12 cellular contexts compared by ENCODE assay signal in genomic region chr9:8880031-8880430, GRCh38.
DNase-seq lines count a peak whose midpoint lies in the region; ATAC-seq and TF ChIP-seq lines count a peak whose summit lies in the region.
"Had no signal": no experiment of that assay in that cellular context is flagged by ENCODE, and none has a peak within 500 bp of the region (broad histone marks: within the 10 kb centered on the region; RNA-seq: fewer than 3 reads in every experiment).

No MANE protein-coding gene starts in this region.

- H3K4me3 ChIP-seq in LNCaP clone FGC (ENCODE audit: low read depth, low read length) (no peak overlapping the region), dorsolateral prefrontal cortex (no peak overlapping the region)

- H3K27ac ChIP-seq in dorsolateral prefrontal cortex, result peak overlapping the region in 30 of 59 donors; percentile 5 to 98 (median 87)

- ATAC-seq in GM21619 (IDR thresholded peaks at IDR 0.05; ENCODE audit: unreplicated experiment), result no peak
- no peak for ATAC-seq in GM19328 (IDR thresholded peaks at IDR 0.05; ENCODE audit: unreplicated experiment)
- ATAC-seq in GM21423 (IDR thresholded peaks at IDR 0.05; ENCODE audit: unreplicated experiment), result no peak

- H3K9me3 Mint-ChIP-seq in activated T-helper 1 cell treated with anti-CD3 and anti-CD28 coated beads, Interleukin-12 subunit alpha, Interleukin-12 subunit beta, Interleukin-2, Interleukin-4 antibody, amounts not matched to agents 30 ng/mL and 10 ng/mL and 1 ng/mL, durations not matched to agents 14 hours and 24 hours and 36 hours, result no peaks in the 10 kb centered on the region
- H3K9me3 Mint-ChIP-seq: CD4-positive, alpha-beta T cell; H9 had no signal

- DNase-seq in DMS153 (lab: John Stamatoyannopoulos, UW) (peak; percentile 39), LNCaP clone FGC (ENCODE audit: low read depth) (peak; percentile 50), NCI-H2081 (lab: John Stamatoyannopoulos, UW) (peak; percentile 44 to 77), dorsolateral prefrontal cortex (no peak)
- no peak for DNase-seq in activated T-helper 1 cell treated with anti-CD3 and anti-CD28 coated beads, Interleukin-12 subunit alpha, Interleukin-12 subunit beta, Interleukin-2, Interleukin-4 antibody, amounts not matched to agents 30 ng/mL and 10 ng/mL and 1 ng/mL, durations not matched to agents 14 hours and 24 hours and 36 hours (ENCODE audit: low spot score)
- DNase-seq: CD4-positive, alpha-beta T cell; H9; NCI-H187; T1000 had no signal

- H3K27me3 ChIP-seq in dorsolateral prefrontal cortex, result no peaks in the 10 kb centered on the region

- H3K4me1 Mint-ChIP-seq in activated T-helper 1 cell treated with anti-CD3 and anti-CD28 coated beads, Interleukin-12 subunit alpha, Interleukin-12 subunit beta, Interleukin-2, Interleukin-4 antibody, amounts not matched to agents 30 ng/mL and 10 ng/mL and 1 ng/mL, durations not matched to agents 14 hours and 24 hours and 36 hours (ENCODE audit: low read depth), result no peaks in the 10 kb centered on the region

- no peak overlapping the region for H3K4me3 Mint-ChIP-seq in activated T-helper 1 cell treated with anti-CD3 and anti-CD28 coated beads, Interleukin-12 subunit alpha, Interleukin-12 subunit beta, Interleukin-2, Interleukin-4 antibody, amounts not matched to agents 30 ng/mL and 10 ng/mL and 1 ng/mL, durations not matched to agents 14 hours and 24 hours and 36 hours
- H3K4me3 Mint-ChIP-seq: CD4-positive, alpha-beta T cell; H9 had no signal

- no peak overlapping the region for H3K27ac Mint-ChIP-seq in activated T-helper 1 cell treated with anti-CD3 and anti-CD28 coated beads, Interleukin-12 subunit alpha, Interleukin-12 subunit beta, Interleukin-2, Interleukin-4 antibody, amounts not matched to agents 30 ng/mL and 10 ng/mL and 1 ng/mL, durations not matched to agents 14 hours and 24 hours and 36 hours
- H3K27ac Mint-ChIP-seq: CD4-positive, alpha-beta T cell; H9 had no signal

- TF ChIP-seq CTCF in LNCaP clone FGC (IDR thresholded peaks at IDR 0.05; ENCODE audit: control insufficient read depth, extremely low read depth, insufficient read depth) (no peak), dorsolateral prefrontal cortex (IDR thresholded peaks at IDR 0.05 in 54 of 56, conservative IDR thresholded peaks at IDR 0.05 in 2 of 56; ENCODE audit: low read depth in 1 of 56, partially characterized antibody in 56 of 56) (no peak)

- no peaks in the 10 kb centered on the region for H3K27me3 Mint-ChIP-seq in activated T-helper 1 cell treated with anti-CD3 and anti-CD28 coated beads, Interleukin-12 subunit alpha, Interleukin-12 subunit beta, Interleukin-2, Interleukin-4 antibody, amounts not matched to agents 30 ng/mL and 10 ng/mL and 1 ng/mL, durations not matched to agents 14 hours and 24 hours and 36 hours (ENCODE audit: insufficient read depth)
- H3K27me3 Mint-ChIP-seq: CD4-positive, alpha-beta T cell had no signal

- H3K36me3 Mint-ChIP-seq in activated T-helper 1 cell treated with anti-CD3 and anti-CD28 coated beads, Interleukin-12 subunit alpha, Interleukin-12 subunit beta, Interleukin-2, Interleukin-4 antibody, amounts not matched to agents 30 ng/mL and 10 ng/mL and 1 ng/mL, durations not matched to agents 14 hours and 24 hours and 36 hours (ENCODE audit: low read depth), result no peaks in the 10 kb centered on the region

- intact Hi-C loops in dorsolateral prefrontal cortex (cut with DNase I), result no loop called here
- intact Hi-C loops in activated T-helper 1 cell treated with anti-CD3 and anti-CD28 coated beads, Interleukin-12 subunit alpha, Interleukin-12 subunit beta, Interleukin-2, Interleukin-4 antibody, amounts not matched to agents 30 ng/mL and 10 ng/mL and 1 ng/mL, durations not matched to agents 14 hours and 24 hours and 36 hours (cut with micrococcal nuclease), result no loop called here

Comparison
In these comparisons a context has a peak if more than half of its experiments do, and no peak if none do; other contexts are left out.
1. DNase-seq: peak in DMS153 (single experiment), LNCaP clone FGC (single experiment) and NCI-H2081 (2 of 2); none in dorsolateral prefrontal cortex (0 of 10) and activated T-helper 1 cell treated with anti-CD3 and anti-CD28 coated beads, Interleukin-12 subunit alpha, Interleukin-12 subunit beta, Interleukin-2, Interleukin-4 antibody, amounts not matched to agents 30 ng/mL and 10 ng/mL and 1 ng/mL, durations not matched to agents 14 hours and 24 hours and 36 hours (single experiment).